In the genomic region with DNA sequence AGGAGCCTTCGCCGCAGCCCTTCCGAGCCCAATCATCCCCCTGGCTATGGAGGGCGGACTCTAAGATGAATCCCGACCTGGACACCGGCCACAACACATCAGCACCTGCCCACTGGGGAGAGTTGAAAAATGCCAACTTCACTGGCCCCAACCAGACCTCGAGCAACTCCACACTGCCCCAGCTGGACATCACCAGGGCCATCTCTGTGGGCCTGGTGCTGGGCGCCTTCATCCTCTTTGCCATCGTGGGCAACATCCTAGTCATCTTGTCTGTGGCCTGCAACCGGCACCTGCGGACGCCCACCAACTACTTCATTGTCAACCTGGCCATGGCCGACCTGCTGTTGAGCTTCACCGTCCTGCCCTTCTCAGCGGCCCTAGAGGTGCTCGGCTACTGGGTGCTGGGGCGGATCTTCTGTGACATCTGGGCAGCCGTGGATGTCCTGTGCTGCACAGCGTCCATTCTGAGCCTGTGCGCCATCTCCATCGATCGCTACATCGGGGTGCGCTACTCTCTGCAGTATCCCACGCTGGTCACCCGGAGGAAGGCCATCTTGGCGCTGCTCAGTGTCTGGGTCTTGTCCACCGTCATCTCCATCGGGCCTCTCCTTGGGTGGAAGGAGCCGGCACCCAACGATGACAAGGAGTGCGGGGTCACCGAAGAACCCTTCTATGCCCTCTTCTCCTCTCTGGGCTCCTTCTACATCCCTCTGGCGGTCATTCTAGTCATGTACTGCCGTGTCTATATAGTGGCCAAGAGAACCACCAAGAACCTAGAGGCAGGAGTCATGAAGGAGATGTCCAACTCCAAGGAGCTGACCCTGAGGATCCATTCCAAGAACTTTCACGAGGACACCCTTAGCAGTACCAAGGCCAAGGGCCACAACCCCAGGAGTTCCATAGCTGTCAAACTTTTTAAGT, we compare ENCODE assay signal across 10 cellular contexts. TPM values are rescaled to one million over a fixed set of nuclear protein-coding genes. Genes with fewer than 3 reads are reported as not detected.
A peak's percentile ranks its signal among the peaks of the same experiment; 100 is the strongest.
DNase-seq lines count a peak whose midpoint lies in the region; ATAC-seq and TF ChIP-seq lines count a peak whose summit lies in the region.
"Had no signal": no experiment of that assay in that cellular context is flagged by ENCODE, and none has a peak within 500 bp of the region (broad histone marks: within the 10 kb centered on the region; RNA-seq: fewer than 3 reads in every experiment).

No MANE protein-coding gene starts in this region.

- DNase-seq in CD4-positive, CD25-positive, alpha-beta regulatory T cell, result no peak
- DNase-seq in SK-N-SH, result no peak
- no peak for DNase-seq in fibroblast of the aortic adventitia (ENCODE audit: low read depth)
- no peak for DNase-seq in AG08396 (ENCODE audit: low spot score)
- DNase-seq in NCI-H2081 treated with DMSO at 0.1 percent for 48 hours (lab: John Stamatoyannopoulos, UW), result no peak

- H3K36me3 Mint-ChIP-seq in CD4-positive, CD25-positive, alpha-beta regulatory T cell, result no peaks in the 10 kb centered on the region

- no peak for TF ChIP-seq RAD21 in SK-N-SH (IDR thresholded peaks at IDR 0.05; ENCODE audit: low read length)

- peaks cover 0 to 13% (median 2%) of the 10 kb centered on the region in 4 donors for H3K4me1 Mint-ChIP-seq in CD4-positive, CD25-positive, alpha-beta regulatory T cell

- no peaks in the 10 kb centered on the region for H4K20me1 ChIP-seq in SK-N-SH (ENCODE audit: insufficient read depth)

- no peaks in the 10 kb centered on the region for H3K36me3 ChIP-seq in CD4-positive, CD25-positive, alpha-beta regulatory T cell (ENCODE audit: control insufficient read depth, insufficient read depth, low read length)
- no peaks in the 10 kb centered on the region for H3K36me3 ChIP-seq in SK-N-SH (replicated peaks in 1 of 2; ENCODE audit: control insufficient read depth in 1 of 2, insufficient read depth in 2 of 2, low read length in 1 of 2)
- H3K36me3 ChIP-seq in parathyroid adenoma (ENCODE audit: control insufficient read depth, insufficient read depth, low read length), result no peaks in the 10 kb centered on the region

- H3K4me2 ChIP-seq in SK-N-SH (peak overlapping the region; percentile 80), parathyroid adenoma (ENCODE audit: low read length) (peak overlapping the region; percentile 49)

- H3K9ac ChIP-seq in SK-N-SH, result peak overlapping the region; percentile 56
- no peak overlapping the region for H3K9ac ChIP-seq in parathyroid adenoma

- H3K4me3 ChIP-seq in CD4-positive, CD25-positive, alpha-beta regulatory T cell (ENCODE audit: low read depth, low read length), result no peak overlapping the region
- H3K4me3 ChIP-seq in SK-N-SH (ENCODE audit: low read depth in 2 of 2, low read length in 1 of 2) (peak overlapping the region; percentile 46 to 69), fibroblast of the aortic adventitia (ENCODE audit: low read depth, low read length) (peak overlapping the region; percentile 46), parathyroid adenoma (ENCODE audit: low read depth, low read length) (no peak overlapping the region)
- H3K4me3 ChIP-seq: GM12878 had no signal

- peaks cover 45% of the 10 kb centered on the region for H3K27me3 Mint-ChIP-seq in CD4-positive, CD25-positive, alpha-beta regulatory T cell

- peaks cover 40% of the 10 kb centered on the region; the same call in 1 of the 2 replicates for H3K79me2 ChIP-seq in SK-N-SH (ENCODE audit: insufficient read depth)
- no peaks in the 10 kb centered on the region for H3K79me2 ChIP-seq in parathyroid adenoma

- H2AFZ ChIP-seq in SK-N-SH (ENCODE audit: low read depth) (peak overlapping the region; percentile 42), parathyroid adenoma (peak overlapping the region; percentile 66)

- peaks cover 24% of the 10 kb centered on the region for H3K27me3 ChIP-seq in CD4-positive, CD25-positive, alpha-beta regulatory T cell (ENCODE audit: control insufficient read depth, insufficient read depth, low read length)
- H3K27me3 ChIP-seq in SK-N-SH (ENCODE audit: insufficient read depth) (no peaks in the 10 kb centered on the region), parathyroid adenoma (ENCODE audit: control insufficient read depth, insufficient read depth, low read length) (no peaks in the 10 kb centered on the region)

- TF ChIP-seq EP300 in SK-N-SH (IDR thresholded peaks at IDR 0.05; ENCODE audit: borderline replicate concordance in 1 of 2, low read depth in 1 of 2, low read length in 1 of 2), result no peak

- peaks cover 0 to 1% (median 0%) of the 10 kb centered on the region in 7 donors for H3K9me3 Mint-ChIP-seq in CD4-positive, CD25-positive, alpha-beta regulatory T cell

- POLR2A ChIA-PET in SK-N-SH (lab: Yijun Ruan, JAX), result no interaction called here

- CTCF ChIA-PET in SK-N-SH (lab: Yijun Ruan, JAX), result interaction anchor here (0.7 to 1.5 kb wide), 7 partner anchors 11 to 299 kb away, joined by 3 to 6 read pairs (median 3); no protein-coding TSS in a partner anchor

- ATAC-seq in CD4-positive, CD25-positive, alpha-beta regulatory T cell (ENCODE audit: low read depth in 2 of 2), result no peak
- ATAC-seq in HG03354 (IDR thresholded peaks at IDR 0.05; ENCODE audit: poor library complexity, severe bottlenecking, unreplicated experiment) (no peak), HG02938 (IDR thresholded peaks at IDR 0.05; ENCODE audit: unreplicated experiment) (no peak)

- H3F3A ChIP-seq in SK-N-SH (replicated peaks; ENCODE audit: insufficient read depth), result peaks cover 19% of the 10 kb centered on the region

- peaks cover 5% of the 10 kb centered on the region for H3K4me1 ChIP-seq in CD4-positive, CD25-positive, alpha-beta regulatory T cell (ENCODE audit: control insufficient read depth, insufficient read depth, low read length, poor library complexity, severe bottlenecking)
- H3K4me1 ChIP-seq in SK-N-SH (ENCODE audit: control insufficient read depth in 1 of 2, insufficient read depth in 2 of 2, low read depth in 1 of 2, low read length in 1 of 2) (peaks cover 6 to 34% of the 10 kb centered on the region in 2 experiments; a peak in 3 of 4 replicates), parathyroid adenoma (no peaks in the 10 kb centered on the region)

- no peaks in the 10 kb centered on the region for H3K9me3 ChIP-seq in CD4-positive, CD25-positive, alpha-beta regulatory T cell (ENCODE audit: control insufficient read depth in 2 of 2, low read length in 2 of 2)
- H3K9me3 ChIP-seq in SK-N-SH (no peaks in the 10 kb centered on the region), parathyroid adenoma (ENCODE audit: control insufficient read depth, low read length) (no peaks in the 10 kb centered on the region)

- TF ChIP-seq CTCF in SK-N-SH (IDR thresholded peaks at IDR 0.05) (no peak), fibroblast of the aortic adventitia (IDR thresholded peaks at IDR 0.05; ENCODE audit: insufficient read depth, low read length) (no peak), parathyroid adenoma (IDR thresholded peaks at IDR 0.05) (no peak)

- 95% methylated on average over 23 of the region's 36 CpGs for WGBS in SK-N-SH (ENCODE audit: low lambda C conversion rate)

- peak overlapping the region; percentile 53 to 76 (median 59) for H3K4me3 Mint-ChIP-seq in CD4-positive, CD25-positive, alpha-beta regulatory T cell

- H3K9me2 ChIP-seq in SK-N-SH, result no peaks in the 10 kb centered on the region

- H3K27ac ChIP-seq in CD4-positive, CD25-positive, alpha-beta regulatory T cell (ENCODE audit: insufficient read depth, low read length, poor library complexity, severe bottlenecking), result no peak overlapping the region
- 0 out of 4 replicates have a peak overlapping the region, but pooled peaks of 1 of the 2 experiments have one; percentile 7 for H3K27ac ChIP-seq in SK-N-SH (ENCODE audit: low read depth in 2 of 2, low read length in 1 of 2)
- no peak overlapping the region for H3K27ac ChIP-seq in parathyroid adenoma

- peak overlapping the region in 1 of 3 donors; percentile 70 for H3K27ac Mint-ChIP-seq in CD4-positive, CD25-positive, alpha-beta regulatory T cell

TF ChIP-seq in SK-N-SH, 30 proteins besides CTCF, POLR2A, EP300 and RAD21:
- TF ChIP-seq FOSL2 (IDR thresholded peaks at IDR 0.05; ENCODE audit: borderline replicate concordance, low read depth), result peak; percentile 3; the same call in 1 of the 2 replicates
- TF ChIP-seq, protein P1, sequence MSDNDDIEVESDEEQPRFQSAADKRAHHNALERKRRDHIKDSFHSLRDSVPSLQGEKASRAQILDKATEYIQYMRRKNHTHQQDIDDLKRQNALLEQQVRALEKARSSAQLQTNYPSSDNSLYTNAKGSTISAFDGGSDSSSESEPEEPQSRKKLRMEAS (IDR thresholded peaks at IDR 0.05; ENCODE audit: low read depth), result no peak

RNA-seq across cellular contexts. Expression of gene ADRA1B, which starts 0.8 kb away (rescaled TPM):
- not detected for total RNA-seq in CD4-positive, CD25-positive, alpha-beta regulatory T cell
- polyA plus RNA-seq in CD4-positive, CD25-positive, alpha-beta regulatory T cell, result not detected
- polyA plus RNA-seq in SK-N-SH (2012; rRNA removed), result 1.9 and 2.2 TPM in 2 replicates
- 0.91 and 2.0 TPM in 2 replicates for polyA plus RNA-seq in SK-N-SH (2012; cell fraction: cytosol; rRNA removed)
- polyA plus RNA-seq in SK-N-SH (2012; cell fraction: nucleus; rRNA removed), result 1.2 and 2.4 TPM in 2 replicates
- 0.63 TPM in 1 of 2 replicates, not detected in the other for total RNA-seq in fibroblast of the aortic adventitia (ENCODE audit: low replicate concordance)
- total RNA-seq: GM12878, RPMI7951 had no signal

Comparison
In these comparisons a context has a peak if more than half of its experiments do, and no peak if none do; other contexts are left out.
1. H3K4me3 ChIP-seq: peak in SK-N-SH (2 of 2) and fibroblast of the aortic adventitia (single experiment); none in CD4-positive, CD25-positive, alpha-beta regulatory T cell (single experiment) and parathyroid adenoma (single experiment).